1 cellular context compared by ENCODE assay signal in genomic region chr20:62235001-62235776, GRCh38.
A peak's percentile ranks its signal among the peaks of the same experiment; 100 is the strongest.
TF ChIP-seq lines count a peak whose summit lies in the region.

No MANE protein-coding gene starts in this region.

TF ChIP-seq in HEK293, 187 proteins besides CTCF, POLR2A, EP300 and RAD21 (continued from another document):
- TF ChIP-seq HIC1 (tag by site-specific recombination; IDR thresholded peaks at IDR 0.05) (no peak), ZNF747 (tag by site-specific recombination; IDR thresholded peaks at IDR 0.05) (no peak), YY2 (tag by site-specific recombination; IDR thresholded peaks at IDR 0.05) (no peak), SCRT2 (tag by site-specific recombination; IDR thresholded peaks at IDR 0.05) (no peak), GLIS1 (tag by site-specific recombination; IDR thresholded peaks at IDR 0.05) (peak; percentile 17; the same call in 1 of the 2 replicates), ZNF37A (tag by site-specific recombination; IDR thresholded peaks at IDR 0.05) (no peak), ZBTB17 (tag by site-specific recombination; IDR thresholded peaks at IDR 0.05) (no peak), MYNN (tag by site-specific recombination; IDR thresholded peaks at IDR 0.05; ENCODE audit: borderline replicate concordance) (no peak), ZNF704 (tag by site-specific recombination; IDR thresholded peaks at IDR 0.05) (no peak), EGR2 (tag by site-specific recombination; IDR thresholded peaks at IDR 0.05; ENCODE audit: low read depth) (peak; percentile 75), ZNF223 (tag by site-specific recombination; IDR thresholded peaks at IDR 0.05) (no peak), ZNF302 (tag by site-specific recombination; IDR thresholded peaks at IDR 0.05; ENCODE audit: low read depth) (no peak), ZNF660 (tag by site-specific recombination; IDR thresholded peaks at IDR 0.05) (no peak), ZNF362 (tag by site-specific recombination; IDR thresholded peaks at IDR 0.05) (no peak), ZFHX2 (tag by site-specific recombination; conservative IDR thresholded peaks at IDR 0.05) (peak; percentile 80), ZNF248 (tag by site-specific recombination; IDR thresholded peaks at IDR 0.05) (no peak), ZSCAN23 (tag by site-specific recombination; IDR thresholded peaks at IDR 0.05) (no peak), ZNF544 (tag by site-specific recombination; IDR thresholded peaks at IDR 0.05) (no peak), ZBTB26 (tag by site-specific recombination; optimal IDR thresholded peaks at IDR 0.05) (no peak), ZNF169 (tag by site-specific recombination; IDR thresholded peaks at IDR 0.05) (no peak), ZNF146 (tag by site-specific recombination; IDR thresholded peaks at IDR 0.05) (no peak), ZNF560 (tag by site-specific recombination; IDR thresholded peaks at IDR 0.05; ENCODE audit: borderline replicate concordance) (no peak)
